19 cellular contexts compared by ENCODE assay signal in genomic region chr10:1153253-1153763, GRCh38.
"Had no signal": no experiment of that assay in that cellular context is flagged by ENCODE, and none has a peak within 500 bp of the region (broad histone marks: within the 10 kb centered on the region; RNA-seq: fewer than 3 reads in every experiment).

No MANE protein-coding gene starts in this region.

- H3K4me3 Mint-ChIP-seq: activated CD4-positive, alpha-beta memory T cell treated with anti-CD3 and anti-CD28 coated beads for 36 hours; activated CD8-positive, alpha-beta memory T cell treated with anti-CD3 and anti-CD28 coated beads, Interleukin-2, amount 10 ng/mL, durations not matched to agents 7 days and 5 days; activated naive CD4-positive, alpha-beta T cell treated with anti-CD3 and anti-CD28 coated beads, Interleukin-2, amount 50 U/mL, for 24 hours; brain had no signal

- H3K9me3 Mint-ChIP-seq: activated CD4-positive, alpha-beta memory T cell treated with anti-CD3 and anti-CD28 coated beads for 36 hours; activated naive CD4-positive, alpha-beta T cell treated with anti-CD3 and anti-CD28 coated beads, Interleukin-2, amount 50 U/mL, for 24 hours had no signal

- H3K27me3 Mint-ChIP-seq: activated CD4-positive, alpha-beta memory T cell treated with anti-CD3 and anti-CD28 coated beads for 36 hours; brain had no signal

- H3K36me3 Mint-ChIP-seq: activated CD4-positive, alpha-beta memory T cell treated with anti-CD3 and anti-CD28 coated beads for 36 hours; activated CD8-positive, alpha-beta memory T cell treated with anti-CD3 and anti-CD28 coated beads, Interleukin-2, amount 10 ng/mL, durations not matched to agents 7 days and 5 days; activated naive CD4-positive, alpha-beta T cell treated with anti-CD3 and anti-CD28 coated beads, Interleukin-2, amount 50 U/mL, for 24 hours; brain had no signal

- ATAC-seq: activated CD8-positive, alpha-beta memory T cell treated with anti-CD3 and anti-CD28 coated beads, Interleukin-2, amount 10 ng/mL, durations not matched to agents 7 days and 5 days; left colon had no signal

- DNase-seq: activated CD4-positive, alpha-beta memory T cell treated with anti-CD3 and anti-CD28 coated beads for 36 hours; activated CD4-positive, alpha-beta T cell treated with anti-CD3 and anti-CD28 coated beads for 48 hours; activated effector memory CD4-positive, alpha-beta T cell treated with anti-CD3 and anti-CD28 coated beads, Interleukin-2, amount 50 U/mL, for 16 hours; activated T-cell treated with anti-CD3 and anti-CD28 coated beads for 4 hours; anterior cingulate cortex; dermis blood vessel endothelial cell; effector CD8-positive, alpha-beta T cell; erythroblast; foreskin fibroblast; hippocampal formation; left colon; mesenchymal stem cell; nephron progenitor cell; stimulated activated CD4-positive, alpha-beta T cell treated with anti-CD3 and anti-CD28 coated beads, Interleukin-4, amount 100 ng/mL, for 1 hour; stimulated activated naive CD4-positive, alpha-beta T cell treated with Interleukin-2 at 50 U/mL for 16 hours had no signal

- H3K27ac ChIP-seq: upper lobe of left lung had no signal

- H3K9me3 ChIP-seq: upper lobe of left lung had no signal

- H3K4me3 ChIP-seq: upper lobe of left lung had no signal

- H3K36me3 ChIP-seq: upper lobe of left lung had no signal

- H3K27me3 ChIP-seq: upper lobe of left lung had no signal

- H3K27ac Mint-ChIP-seq: activated CD4-positive, alpha-beta memory T cell treated with anti-CD3 and anti-CD28 coated beads for 36 hours; activated CD8-positive, alpha-beta memory T cell treated with anti-CD3 and anti-CD28 coated beads, Interleukin-2, amount 10 ng/mL, durations not matched to agents 7 days and 5 days; activated naive CD4-positive, alpha-beta T cell treated with anti-CD3 and anti-CD28 coated beads, Interleukin-2, amount 50 U/mL, for 24 hours had no signal

- H3K4me1 ChIP-seq: upper lobe of left lung had no signal
